In the genomic region with DNA sequence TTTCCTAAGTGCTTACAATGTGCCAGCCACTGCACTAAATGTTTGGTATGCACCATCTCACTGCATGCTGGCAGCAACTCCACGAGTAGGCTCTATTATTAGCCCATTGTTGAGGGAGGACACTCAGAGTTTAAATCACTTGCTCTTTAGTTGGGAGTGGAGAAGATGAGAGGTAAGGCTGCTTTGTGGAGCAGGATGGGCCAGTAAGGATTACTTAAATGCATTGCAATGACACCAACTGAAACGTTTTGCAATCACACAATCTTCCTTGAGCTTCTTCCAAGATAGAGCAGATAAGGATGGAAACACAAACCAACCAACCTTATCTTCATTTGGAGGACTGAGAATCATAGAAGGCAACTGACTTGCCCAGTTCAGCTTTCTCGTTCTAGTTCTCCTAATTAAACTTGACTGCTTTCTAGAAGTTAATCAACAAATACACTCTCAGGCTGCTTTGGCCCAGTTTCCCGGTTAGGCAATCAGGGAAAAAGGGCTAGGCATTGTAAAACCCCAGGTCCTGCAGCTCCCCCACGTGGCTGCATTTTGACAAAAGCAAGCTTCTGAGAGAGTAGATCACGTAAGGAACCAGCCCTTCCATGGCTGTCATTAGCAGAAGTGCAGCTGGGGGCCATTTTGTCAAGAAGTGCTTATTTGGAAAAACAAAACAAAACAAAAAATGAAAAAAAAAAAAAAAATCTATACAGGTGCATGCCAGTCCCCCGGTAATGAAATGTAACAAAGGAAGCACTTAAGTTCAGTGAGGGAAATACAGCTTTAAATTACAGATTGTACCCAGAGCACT, we compare ENCODE assay signal across 8 cellular contexts.
A peak's percentile ranks its signal among the peaks of the same experiment; 100 is the strongest.
DNase-seq lines count a peak whose midpoint lies in the region; ATAC-seq and TF ChIP-seq lines count a peak whose summit lies in the region.

No MANE protein-coding gene starts in this region.

- H3K36me3 ChIP-seq in Panc1 (ENCODE audit: control insufficient read depth, insufficient read depth, low read length) (no peaks in the 10 kb centered on the region), neuron (ENCODE audit: insufficient read depth, low read length) (no peaks in the 10 kb centered on the region)

- H3K4me3 ChIP-seq in Panc1 (ENCODE audit: low read depth in 2 of 2, low read length in 2 of 2): peak overlapping the region; percentile 15 to 38; a peak in 3 of 4 replicates
- peak overlapping the region; percentile 90 for H3K4me3 ChIP-seq in neuron (ENCODE audit: low read length)

- H3K4me1 ChIP-seq in Panc1 (ENCODE audit: control insufficient read depth, insufficient read depth, low read length): peaks cover 69% of the 10 kb centered on the region
- H3K4me1 ChIP-seq in neuron (ENCODE audit: insufficient read depth, low read length): peaks cover 34% of the 10 kb centered on the region

- H3K36me3 Mint-ChIP-seq in activated T-helper 1 cell treated with anti-CD3 and anti-CD28 coated beads, Interleukin-12 subunit alpha, Interleukin-12 subunit beta, Interleukin-2, Interleukin-4 antibody, amounts not matched to agents 30 ng/mL and 10 ng/mL and 1 ng/mL, durations not matched to agents 14 hours and 24 hours and 36 hours (ENCODE audit: low read depth): no peaks in the 10 kb centered on the region

- DNase-seq in COLO668 (lab: John Stamatoyannopoulos, UW; ENCODE audit: unreplicated experiment): peak; percentile 71
- peak; percentile 100 for DNase-seq in HS-5 (ENCODE audit: low read depth)
- DNase-seq in Panc1 (ENCODE audit: low read depth, low spot score): peak; percentile 96
- DNase-seq in activated T-helper 1 cell treated with anti-CD3 and anti-CD28 coated beads, Interleukin-12 subunit alpha, Interleukin-12 subunit beta, Interleukin-2, Interleukin-4 antibody, amounts not matched to agents 30 ng/mL and 10 ng/mL and 1 ng/mL, durations not matched to agents 14 hours and 24 hours and 36 hours (ENCODE audit: low spot score): peak; percentile 54
- peak; percentile 86 for DNase-seq in fibroblast of the conjunctiva (ENCODE audit: low read depth)
- DNase-seq in substantia nigra (lab: John Stamatoyannopoulos, UW): peak in 45 of 49 donors; percentile 27 to 90 (median 77)

- H3K27me3 Mint-ChIP-seq in activated T-helper 1 cell treated with anti-CD3 and anti-CD28 coated beads, Interleukin-12 subunit alpha, Interleukin-12 subunit beta, Interleukin-2, Interleukin-4 antibody, amounts not matched to agents 30 ng/mL and 10 ng/mL and 1 ng/mL, durations not matched to agents 14 hours and 24 hours and 36 hours (ENCODE audit: insufficient read depth): no peaks in the 10 kb centered on the region

- POLR2A ChIA-PET in Panc1 (lab: Charles Lee): interaction anchor here (0.6 to 1.1 kb wide), 8 partner anchors 10 to 315 kb away, joined by 3 to 8 read pairs (median 4); no protein-coding TSS in a partner anchor

- no peaks in the 10 kb centered on the region for H3K27me3 ChIP-seq in Panc1 (ENCODE audit: control insufficient read depth, insufficient read depth, low read length)
- H3K27me3 ChIP-seq in neuron (ENCODE audit: insufficient read depth, low read length): no peaks in the 10 kb centered on the region

- H3K27ac Mint-ChIP-seq in activated T-helper 1 cell treated with anti-CD3 and anti-CD28 coated beads, Interleukin-12 subunit alpha, Interleukin-12 subunit beta, Interleukin-2, Interleukin-4 antibody, amounts not matched to agents 30 ng/mL and 10 ng/mL and 1 ng/mL, durations not matched to agents 14 hours and 24 hours and 36 hours: no peak overlapping the region

- H3K9me3 Mint-ChIP-seq in activated T-helper 1 cell treated with anti-CD3 and anti-CD28 coated beads, Interleukin-12 subunit alpha, Interleukin-12 subunit beta, Interleukin-2, Interleukin-4 antibody, amounts not matched to agents 30 ng/mL and 10 ng/mL and 1 ng/mL, durations not matched to agents 14 hours and 24 hours and 36 hours: no peaks in the 10 kb centered on the region

- H3K27ac ChIP-seq in Panc1 (ENCODE audit: low read length): peak overlapping the region; percentile 100
- peak overlapping the region; percentile 51 for H3K27ac ChIP-seq in substantia nigra (ENCODE audit: low read depth, low read length, poor library complexity, severe bottlenecking)

- in situ Hi-C loops in Panc1 (cut with HindIII; ENCODE audit: low pct_unique_long_range_greater_than_20kb, low sequenced_read_pairs): no loop called here

- no peak overlapping the region for H3K4me3 Mint-ChIP-seq in activated T-helper 1 cell treated with anti-CD3 and anti-CD28 coated beads, Interleukin-12 subunit alpha, Interleukin-12 subunit beta, Interleukin-2, Interleukin-4 antibody, amounts not matched to agents 30 ng/mL and 10 ng/mL and 1 ng/mL, durations not matched to agents 14 hours and 24 hours and 36 hours

- H2AFZ ChIP-seq in neuron (ENCODE audit: low read depth, low read length): peak overlapping the region; percentile 80

- TF ChIP-seq CTCF in Panc1 (IDR thresholded peaks at IDR 0.05): peak; percentile 91

- H3K9me3 ChIP-seq in Panc1 (ENCODE audit: control insufficient read depth, insufficient read depth, low read depth, low read length) (no peaks in the 10 kb centered on the region), neuron (ENCODE audit: low read length) (no peaks in the 10 kb centered on the region)

- CTCF ChIA-PET in Panc1 (lab: Charles Lee): interaction anchor here (0.6 to 1.6 kb wide), 12 partner anchors 12 to 348 kb away, joined by 3 to 8 read pairs (median 4); no protein-coding TSS in a partner anchor

- ATAC-seq in GM19467 (IDR thresholded peaks at IDR 0.05; ENCODE audit: unreplicated experiment) (peak; percentile 65), Panc1 (peak; percentile 89)

- intact Hi-C loops in Panc1 (cut with micrococcal nuclease; ENCODE audit: unreplicated experiment): loop anchor here (2.0 to 5.0 kb wide), 3 partner anchors 23 to 362 kb away; no protein-coding TSS in a partner anchor
- intact Hi-C loops in activated T-helper 1 cell treated with anti-CD3 and anti-CD28 coated beads, Interleukin-12 subunit alpha, Interleukin-12 subunit beta, Interleukin-2, Interleukin-4 antibody, amounts not matched to agents 30 ng/mL and 10 ng/mL and 1 ng/mL, durations not matched to agents 14 hours and 24 hours and 36 hours (cut with micrococcal nuclease): loop anchor here (1.0 to 10.0 kb wide), 6 partner anchors 189 to 1625 kb away; no protein-coding TSS in a partner anchor

- no TSS peak for BruUV-seq in Panc1 (replicated peaks; lab: Mats Ljungman, UMichigan)

- peaks cover 69% of the 10 kb centered on the region for H3K4me1 Mint-ChIP-seq in activated T-helper 1 cell treated with anti-CD3 and anti-CD28 coated beads, Interleukin-12 subunit alpha, Interleukin-12 subunit beta, Interleukin-2, Interleukin-4 antibody, amounts not matched to agents 30 ng/mL and 10 ng/mL and 1 ng/mL, durations not matched to agents 14 hours and 24 hours and 36 hours (ENCODE audit: low read depth)

Comparison
In these comparisons a context has a peak if more than half of its experiments do, and no peak if none do; other contexts are left out.
1. Peak in every context shown above with its lines: DNase-seq, ATAC-seq, H3K4me3 ChIP-seq and H3K27ac ChIP-seq.